Comparison of ENCODE assay signal across 1 cellular context in genomic region chr6:118651282-118652050, GRCh38.
TF ChIP-seq lines count a peak whose summit lies in the region.

Gene CEP85L (minus strand): TSS chr6:118651591. CDS start chr6:118651269, 322 bp downstream.

TF ChIP-seq in HepG2, 621 proteins besides CTCF, POLR2A, EP300 and RAD21 (continued from another document and continues in another):
- no peak; the same call in 1 of the 2 replicates for TF ChIP-seq THAP9 (CRISPR knock-in tag; IDR thresholded peaks at IDR 0.05; ENCODE audit: borderline replicate concordance)
- TF ChIP-seq ZNF768 (CRISPR knock-in tag; IDR thresholded peaks at IDR 0.05): peak; percentile 10; the same call in 1 of the 2 replicates
- no peak for TF ChIP-seq ZNF496 (CRISPR knock-in tag; IDR thresholded peaks at IDR 0.05; ENCODE audit: insufficient replicate concordance)
- TF ChIP-seq MAZ (IDR thresholded peaks at IDR 0.05; ENCODE audit: borderline replicate concordance, low read depth, low read length): no peak
- no peak for TF ChIP-seq MAZ (CRISPR knock-in tag; IDR thresholded peaks at IDR 0.05; ENCODE audit: low read depth)
- TF ChIP-seq GRHL1 (CRISPR knock-in tag; conservative IDR thresholded peaks at IDR 0.05): no peak
- TF ChIP-seq MTF2 (CRISPR knock-in tag; IDR thresholded peaks at IDR 0.05; ENCODE audit: borderline replicate concordance): peak; percentile 48; the same call in 1 of the 2 replicates
- TF ChIP-seq LBX2 (CRISPR knock-in tag; IDR thresholded peaks at IDR 0.05; ENCODE audit: borderline replicate concordance): peak; percentile 56; the same call in 1 of the 2 replicates
- TF ChIP-seq ETV6 (CRISPR knock-in tag; conservative IDR thresholded peaks at IDR 0.05): 0 out of 2 replicates have a peak, but pooled peaks have one; percentile 38
- TF ChIP-seq MYPOP (CRISPR knock-in tag; IDR thresholded peaks at IDR 0.05): peak; percentile 89
- no peak for TF ChIP-seq MXD4 (CRISPR knock-in tag; IDR thresholded peaks at IDR 0.05)
- TF ChIP-seq ZFP90 (CRISPR knock-in tag; IDR thresholded peaks at IDR 0.05; ENCODE audit: borderline replicate concordance): peak; percentile 20; the same call in 1 of the 2 replicates
- no peak for TF ChIP-seq ZNF136 (CRISPR knock-in tag; IDR thresholded peaks at IDR 0.05; ENCODE audit: low read depth)
- peak; percentile 62; the same call in 1 of the 2 replicates for TF ChIP-seq ZNF574 (CRISPR knock-in tag; IDR thresholded peaks at IDR 0.05)
- TF ChIP-seq ZFX (CRISPR knock-in tag; IDR thresholded peaks at IDR 0.05; ENCODE audit: low read depth): peak; percentile 74
- 0 out of 2 replicates have a peak, but pooled peaks have one; percentile 65 for TF ChIP-seq ZNF678 (CRISPR knock-in tag; IDR thresholded peaks at IDR 0.05)
- TF ChIP-seq SNAI1 (CRISPR knock-in tag; IDR thresholded peaks at IDR 0.05; ENCODE audit: borderline replicate concordance): no peak
- TF ChIP-seq CEBPG (CRISPR knock-in tag; IDR thresholded peaks at IDR 0.05): no peak
- TF ChIP-seq ZBTB3 (CRISPR knock-in tag; IDR thresholded peaks at IDR 0.05; ENCODE audit: borderline replicate concordance, low read depth): no peak
- peak; percentile 24; the same call in 1 of the 2 replicates for TF ChIP-seq MED13 (CRISPR knock-in tag; IDR thresholded peaks at IDR 0.05)
- no peak for TF ChIP-seq CBX2 (IDR thresholded peaks at IDR 0.05; ENCODE audit: low read depth, low read length)
- TF ChIP-seq CBX2 (CRISPR knock-in tag; IDR thresholded peaks at IDR 0.05; ENCODE audit: low read depth): peak; percentile 47; the same call in 1 of the 2 replicates
- no peak for TF ChIP-seq FOSL1 (CRISPR knock-in tag; IDR thresholded peaks at IDR 0.05; ENCODE audit: borderline replicate concordance)
- no peak for TF ChIP-seq ZNF530 (CRISPR knock-in tag; IDR thresholded peaks at IDR 0.05; ENCODE audit: low read depth)
- TF ChIP-seq SRY (CRISPR knock-in tag; IDR thresholded peaks at IDR 0.05): 0 out of 2 replicates have a peak, but pooled peaks have one; percentile 39
- TF ChIP-seq REPIN1 (CRISPR knock-in tag; IDR thresholded peaks at IDR 0.05; ENCODE audit: borderline replicate concordance, low read depth): no peak
- TF ChIP-seq ZNF275 (CRISPR knock-in tag; IDR thresholded peaks at IDR 0.05; ENCODE audit: borderline replicate concordance): no peak
- TF ChIP-seq ZNF615 (CRISPR knock-in tag; IDR thresholded peaks at IDR 0.05; ENCODE audit: borderline replicate concordance): 0 out of 2 replicates have a peak, but pooled peaks have one; percentile 62
- TF ChIP-seq ZBTB33 (CRISPR knock-in tag; IDR thresholded peaks at IDR 0.05): no peak
- peak; percentile 83; the same call in 1 of the 2 replicates for TF ChIP-seq ARID4A (CRISPR knock-in tag; IDR thresholded peaks at IDR 0.05; ENCODE audit: borderline replicate concordance)
- TF ChIP-seq ZNF572 (CRISPR knock-in tag; IDR thresholded peaks at IDR 0.05): no peak
- no peak for TF ChIP-seq GTF2F1 (IDR thresholded peaks at IDR 0.05; ENCODE audit: low read length)
- no peak for TF ChIP-seq ZNF260 (CRISPR knock-in tag; IDR thresholded peaks at IDR 0.05; ENCODE audit: borderline replicate concordance, low read depth)
- no peak for TF ChIP-seq TBP (CRISPR knock-in tag; IDR thresholded peaks at IDR 0.05)
- no peak for TF ChIP-seq AKNA (CRISPR knock-in tag; IDR thresholded peaks at IDR 0.05; ENCODE audit: borderline replicate concordance)
- TF ChIP-seq TCF7 (IDR thresholded peaks at IDR 0.05; ENCODE audit: low read depth): no peak
